8 cellular contexts compared by ENCODE assay signal in genomic region chr20:63434599-63435378, GRCh38. TPM values are rescaled to one million over a fixed set of nuclear protein-coding genes. Genes with fewer than 3 reads are reported as not detected.
DNase-seq lines count a peak whose midpoint lies in the region; ATAC-seq and TF ChIP-seq lines count a peak whose summit lies in the region.

No MANE protein-coding gene starts in this region.

- H3K27me3 Mint-ChIP-seq in activated CD4-positive, alpha-beta memory T cell treated with anti-CD3 and anti-CD28 coated beads for 36 hours: peaks cover 8% of the 10 kb centered on the region
- H3K27me3 Mint-ChIP-seq in memory B cell: peaks cover 8% of the 10 kb centered on the region

- intact Hi-C loops in activated CD4-positive, alpha-beta memory T cell treated with anti-CD3 and anti-CD28 coated beads for 36 hours (cut with micrococcal nuclease): loop anchor here (1.0 kb wide), 1 partner anchor 49 kb away; no protein-coding TSS in a partner anchor

- peak overlapping the region; percentile 20 for H3K4me3 Mint-ChIP-seq in activated CD4-positive, alpha-beta memory T cell treated with anti-CD3 and anti-CD28 coated beads for 36 hours
- H3K4me3 Mint-ChIP-seq in memory B cell: peak overlapping the region; percentile 57

- no peaks in the 10 kb centered on the region for H3K9me3 Mint-ChIP-seq in activated CD4-positive, alpha-beta memory T cell treated with anti-CD3 and anti-CD28 coated beads for 36 hours
- H3K9me3 Mint-ChIP-seq in memory B cell: peaks cover 2% of the 10 kb centered on the region

- peak; percentile 69 for TF ChIP-seq CTCF in AG09319 (IDR thresholded peaks at IDR 0.05; ENCODE audit: low read depth, low read length)

- H3K4me1 Mint-ChIP-seq in activated CD4-positive, alpha-beta memory T cell treated with anti-CD3 and anti-CD28 coated beads for 36 hours (ENCODE audit: low read depth): peaks cover 4% of the 10 kb centered on the region
- H3K4me1 Mint-ChIP-seq in memory B cell: peaks cover 7% of the 10 kb centered on the region

- peak; percentile 10 for DNase-seq in AG09319 (ENCODE audit: extremely low read depth, low read depth)
- DNase-seq in NCI-H748 treated with DMSO at 0.1 percent for 48 hours (lab: John Stamatoyannopoulos, UW): peak; percentile 13
- peak; percentile 88 for DNase-seq in activated CD4-positive, alpha-beta memory T cell treated with anti-CD3 and anti-CD28 coated beads for 36 hours
- peak; percentile 88 for DNase-seq in ecto neural progenitor cell (ENCODE audit: low spot score)
- DNase-seq in memory B cell (ENCODE audit: low spot score in 2 of 2): peak; percentile 58 to 66
- DNase-seq in stimulated activated CD8-positive, alpha-beta memory T cell treated with anti-CD3 and anti-CD28 coated beads, Interleukin-4, amount 100 ng/mL, for 1 hour (ENCODE audit: low read depth in 2 of 2, low spot score in 1 of 2): peak; percentile 34 to 43

- POLR2A ChIA-PET in activated CD4-positive, alpha-beta memory T cell treated with anti-CD3 and anti-CD28 coated beads for 36 hours (lab: Charles Lee): no interaction called here

- CTCF ChIA-PET in activated CD4-positive, alpha-beta memory T cell treated with anti-CD3 and anti-CD28 coated beads for 36 hours (lab: Charles Lee): interaction anchor here (1.1 to 1.6 kb wide), 2 partner anchors 11 to 86 kb away, joined by 3 to 4 read pairs; partner anchors contain the start of gene PPDPF

- peak overlapping the region; percentile 24 for H3K27ac Mint-ChIP-seq in activated CD4-positive, alpha-beta memory T cell treated with anti-CD3 and anti-CD28 coated beads for 36 hours
- peak overlapping the region; percentile 51 for H3K27ac Mint-ChIP-seq in memory B cell

- ATAC-seq in GM21360 (IDR thresholded peaks at IDR 0.05; ENCODE audit: unreplicated experiment): peak; percentile 43
- ATAC-seq in memory B cell (ENCODE audit: low read depth): peak; percentile 69
- no peak for ATAC-seq in HG02623 (IDR thresholded peaks at IDR 0.05; ENCODE audit: unreplicated experiment)

- H3K36me3 Mint-ChIP-seq in activated CD4-positive, alpha-beta memory T cell treated with anti-CD3 and anti-CD28 coated beads for 36 hours: no peaks in the 10 kb centered on the region
- no peaks in the 10 kb centered on the region for H3K36me3 Mint-ChIP-seq in memory B cell

RNA-seq across cellular contexts. Expression of gene KCNQ2, which starts 37.7 kb away (rescaled TPM):
- total RNA-seq in activated CD4-positive, alpha-beta memory T cell treated with anti-CD3 and anti-CD28 coated beads for 36 hours: not detected

Comparison
In these comparisons a context has a peak if more than half of its experiments do, and no peak if none do; other contexts are left out.
1. DNase-seq: peak in every context shown above with its lines; median percentile 88 in activated CD4-positive, alpha-beta memory T cell treated with anti-CD3 and anti-CD28 coated beads for 36 hours; 88 in ecto neural progenitor cell; 62 in memory B cell; 38 in stimulated activated CD8-positive, alpha-beta memory T cell treated with anti-CD3 and anti-CD28 coated beads, Interleukin-4, amount 100 ng/mL, for 1 hour; 13 in NCI-H748 treated with DMSO at 0.1 percent for 48 hours; 10 in AG09319.